Comparison of ENCODE assay signal across 25 cellular contexts in genomic region chr4:41679991-41680390, GRCh38.
"Had no signal": no experiment of that assay in that cellular context is flagged by ENCODE, and none has a peak within 500 bp of the region (broad histone marks: within the 10 kb centered on the region; RNA-seq: fewer than 3 reads in every experiment).

No MANE protein-coding gene starts in this region.

- H2AFZ ChIP-seq: hepatocyte, parathyroid adenoma had no signal

- ATAC-seq: foreskin keratinocyte; gastroesophageal sphincter; heart left ventricle; left colon; lower lobe of right lung; mucosa of descending colon; natural killer cell treated with Interleukin-12 subunit alpha and Interleukin-12 subunit beta and Interleukin-15 and Interleukin-18, amount 100 ng/mL, for 72 hours; sciatic nerve; stimulated activated memory B cell treated with anti-CD40 and anti-IgM and Interleukin-4, amounts not matched to agents 10 μg/mL and 1 μg/mL and 100 μg/mL, for 72 hours; stimulated activated naive CD8-positive, alpha-beta T cell treated with anti-CD3 and anti-CD28 coated beads, Interleukin-15, Interleukin-2, amounts not matched to agents 100 U/mL and 50 U/mL, for 24 hours had no signal

- H3K36me3 Mint-ChIP-seq: naive B cell; natural killer cell treated with Interleukin-12 subunit alpha and Interleukin-12 subunit beta and Interleukin-15 and Interleukin-18, amount 100 ng/mL, for 72 hours; stimulated activated memory B cell treated with anti-CD40 and anti-IgM and Interleukin-4, amounts not matched to agents 10 μg/mL and 1 μg/mL and 100 μg/mL, for 72 hours had no signal

- H3K9ac ChIP-seq: parathyroid adenoma had no signal

- H3K27ac ChIP-seq: foreskin keratinocyte, gastroesophageal sphincter, hepatocyte, left ventricle myocardium inferior, lower lobe of right lung, neutrophil, parathyroid adenoma, transverse colon, vagina had no signal

- H3K4me1 ChIP-seq: foreskin keratinocyte, gastroesophageal sphincter, heart left ventricle, left ventricle myocardium inferior, lower lobe of right lung, parathyroid adenoma, transverse colon, vagina had no signal

- H3K27me3 Mint-ChIP-seq: natural killer cell treated with Interleukin-12 subunit alpha and Interleukin-12 subunit beta and Interleukin-15 and Interleukin-18, amount 100 ng/mL, for 72 hours; progenitor cell of endocrine pancreas; stimulated activated memory B cell treated with anti-CD40 and anti-IgM and Interleukin-4, amounts not matched to agents 10 μg/mL and 1 μg/mL and 100 μg/mL, for 72 hours had no signal

- H3K4me3 ChIP-seq: gastroesophageal sphincter, heart left ventricle, hepatocyte, left ventricle myocardium inferior, lower lobe of right lung, mucosa of descending colon, transverse colon, vagina had no signal

- DNase-seq: cerebellar nuclear complex; cortex of kidney; foreskin keratinocyte; heart left ventricle; kidney glomerular epithelial cell; left colon; left ventricle myocardium inferior; lower lobe of right lung; mucosa of descending colon; naive B cell; stimulated activated CD4-positive, alpha-beta T cell treated with anti-CD3 and anti-CD28 coated beads, Interleukin-4, amount 100 ng/mL, for 4 hours; stimulated activated naive CD8-positive, alpha-beta T cell treated with anti-CD3 and anti-CD28 coated beads, Interleukin-15, Interleukin-2, amounts not matched to agents 100 U/mL and 50 U/mL, for 24 hours; substantia nigra; transverse colon had no signal

- H3K9me3 ChIP-seq: gastroesophageal sphincter, heart left ventricle, left ventricle myocardium inferior, lower lobe of right lung, mucosa of descending colon, neutrophil, transverse colon, vagina had no signal

- H3K4me2 ChIP-seq: hepatocyte had no signal

- H3K27ac Mint-ChIP-seq: mesothelial cell of epicardium; naive B cell; natural killer cell treated with Interleukin-12 subunit alpha and Interleukin-12 subunit beta and Interleukin-15 and Interleukin-18, amount 100 ng/mL, for 72 hours; progenitor cell of endocrine pancreas; stimulated activated memory B cell treated with anti-CD40 and anti-IgM and Interleukin-4, amounts not matched to agents 10 μg/mL and 1 μg/mL and 100 μg/mL, for 72 hours had no signal

- H3K36me3 ChIP-seq: neutrophil, transverse colon, vagina had no signal

- H3K4me3 Mint-ChIP-seq: mesothelial cell of epicardium; naive B cell; natural killer cell treated with Interleukin-12 subunit alpha and Interleukin-12 subunit beta and Interleukin-15 and Interleukin-18, amount 100 ng/mL, for 72 hours; neural crest cell; stimulated activated memory B cell treated with anti-CD40 and anti-IgM and Interleukin-4, amounts not matched to agents 10 μg/mL and 1 μg/mL and 100 μg/mL, for 72 hours had no signal

- H3K27me3 ChIP-seq: gastroesophageal sphincter, heart left ventricle, hepatocyte, transverse colon, vagina had no signal

- H3K4me1 Mint-ChIP-seq: naive B cell; stimulated activated memory B cell treated with anti-CD40 and anti-IgM and Interleukin-4, amounts not matched to agents 10 μg/mL and 1 μg/mL and 100 μg/mL, for 72 hours had no signal

- H3K9me3 Mint-ChIP-seq: mesothelial cell of epicardium; naive B cell; natural killer cell treated with Interleukin-12 subunit alpha and Interleukin-12 subunit beta and Interleukin-15 and Interleukin-18, amount 100 ng/mL, for 72 hours; neural crest cell; stimulated activated memory B cell treated with anti-CD40 and anti-IgM and Interleukin-4, amounts not matched to agents 10 μg/mL and 1 μg/mL and 100 μg/mL, for 72 hours had no signal
